ENCODE assay signal across 36 cellular contexts in the genomic region with DNA sequence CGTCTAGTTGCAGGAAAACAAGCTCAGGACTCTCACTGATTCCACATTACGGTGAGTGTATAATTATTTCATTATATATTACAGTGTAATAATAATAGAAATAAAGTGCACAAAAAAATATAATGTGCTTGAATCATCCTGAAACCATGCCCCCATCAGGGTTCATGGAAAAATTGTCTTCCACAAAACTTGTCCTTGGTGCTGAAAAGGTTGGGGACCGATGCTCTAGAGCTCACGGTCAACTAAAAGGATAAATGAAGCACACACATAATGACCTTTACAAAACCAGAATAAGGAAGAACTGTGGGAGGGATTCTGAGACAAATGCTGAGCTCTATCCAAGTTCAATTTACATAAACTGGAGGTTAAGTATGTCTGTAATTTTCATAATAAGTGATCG.
"Had no signal": no experiment of that assay in that cellular context is flagged by ENCODE, and none has a peak within 500 bp of the region (broad histone marks: within the 10 kb centered on the region; RNA-seq: fewer than 3 reads in every experiment).

No MANE protein-coding gene starts in this region.

- H3K36me3 Mint-ChIP-seq: activated CD4-positive, alpha-beta memory T cell treated with anti-CD3 and anti-CD28 coated beads for 36 hours; activated naive CD4-positive, alpha-beta T cell treated with anti-CD3 and anti-CD28 coated beads, Interleukin-2, amount 50 U/mL, for 72 hours; activated naive CD8-positive, alpha-beta T cell treated with anti-CD3 and anti-CD28 coated beads for 36 hours had no signal

- H3K9me3 Mint-ChIP-seq: activated B cell treated with CpG ODN at 0.5 μM for 24 hours; activated CD4-positive, alpha-beta memory T cell treated with anti-CD3 and anti-CD28 coated beads for 36 hours; activated CD4-positive, alpha-beta T cell treated with anti-CD3 and anti-CD28 coated beads, Interleukin-2, amount 10 ng/mL, durations not matched to agents 24 days and 14 days; activated CD8-positive, alpha-beta T cell treated with anti-CD3 and anti-CD28 coated beads for 36 hours; activated naive CD4-positive, alpha-beta T cell treated with anti-CD3 and anti-CD28 coated beads for 36 hours; activated naive CD4-positive, alpha-beta T cell treated with anti-CD3 and anti-CD28 coated beads, Interleukin-2, amount 50 U/mL, for 72 hours; activated naive CD8-positive, alpha-beta T cell treated with anti-CD3 and anti-CD28 coated beads for 36 hours; activated T-cell treated with anti-CD3 and anti-CD28 coated beads, Interleukin-2, amount 50 U/mL, for 4 hours; activated T-helper 1 cell treated with anti-CD3 and anti-CD28 coated beads, Interleukin-12 subunit alpha, Interleukin-12 subunit beta, Interleukin-2, Interleukin-4 antibody, amounts not matched to agents 30 ng/mL and 10 ng/mL and 1 ng/mL, durations not matched to agents 14 hours and 24 hours and 36 hours; activated T-helper 17 cell treated with anti-CD3 and anti-CD28 coated beads, Interleukin-2, amount 50 U/mL, for 72 hours; T-helper 1 cell treated with Interleukin-12 subunit alpha and Interleukin-12 subunit beta and Interleukin-4 antibody, amounts not matched to agents 30 μg/mL and 1 μg/mL, for 36 hours; T-helper 2 cell treated with Interferon-gamma antibody and Interleukin-4, amounts not matched to agents 5 μg/mL and 100 μg/mL, for 36 hours had no signal

- H3K4me3 Mint-ChIP-seq: activated B cell treated with CpG ODN at 0.5 μM for 24 hours; activated CD4-positive, alpha-beta memory T cell treated with anti-CD3 and anti-CD28 coated beads for 36 hours; activated CD4-positive, alpha-beta T cell treated with anti-CD3 and anti-CD28 coated beads, Interleukin-2, amount 10 ng/mL, durations not matched to agents 24 days and 14 days; activated CD8-positive, alpha-beta T cell treated with anti-CD3 and anti-CD28 coated beads for 36 hours; activated naive CD4-positive, alpha-beta T cell treated with anti-CD3 and anti-CD28 coated beads for 36 hours; activated naive CD8-positive, alpha-beta T cell treated with anti-CD3 and anti-CD28 coated beads for 36 hours; activated T-cell treated with anti-CD3 and anti-CD28 coated beads, Interleukin-2, amount 50 U/mL, for 4 hours; activated T-cell treated with anti-CD3 and anti-CD28 coated beads, Interleukin-2, amount 50 U/mL, for 72 hours; activated T-helper 1 cell treated with anti-CD3 and anti-CD28 coated beads, Interleukin-12 subunit alpha, Interleukin-12 subunit beta, Interleukin-2, Interleukin-4 antibody, amounts not matched to agents 30 ng/mL and 10 ng/mL and 1 ng/mL, durations not matched to agents 14 hours and 24 hours and 36 hours; activated T-helper 17 cell treated with anti-CD3 and anti-CD28 coated beads, Interleukin-2, amount 50 U/mL, for 72 hours; T-helper 1 cell treated with Interleukin-12 subunit alpha and Interleukin-12 subunit beta and Interleukin-4 antibody, amounts not matched to agents 30 μg/mL and 1 μg/mL, for 36 hours; T-helper 2 cell treated with Interferon-gamma antibody and Interleukin-4, amounts not matched to agents 5 μg/mL and 100 μg/mL, for 36 hours had no signal

- FAIRE-seq: astrocyte, TTC549 had no signal

- H3K27me3 Mint-ChIP-seq: activated B cell treated with CpG ODN at 0.5 μM for 24 hours; activated CD4-positive, alpha-beta memory T cell treated with anti-CD3 and anti-CD28 coated beads for 36 hours; activated CD4-positive, alpha-beta T cell treated with anti-CD3 and anti-CD28 coated beads, Interleukin-2, amount 10 ng/mL, durations not matched to agents 24 days and 14 days had no signal

- H3K27me3 ChIP-seq: adrenal gland, body of pancreas, brain microvascular endothelial cell, breast epithelium had no signal

- H3K4me1 ChIP-seq: adrenal gland, breast epithelium had no signal

- H3K9me3 ChIP-seq: adrenal gland, body of pancreas, breast epithelium had no signal

- ATAC-seq: activated CD8-positive, alpha-beta T cell treated with anti-CD3 and anti-CD28 coated beads for 36 hours; activated naive CD4-positive, alpha-beta T cell treated with anti-CD3 and anti-CD28 coated beads, Interleukin-2, amount 50 U/mL, for 72 hours; activated T-cell treated with anti-CD3 and anti-CD28 coated beads, Interleukin-2, amount 50 U/mL, for 4 hours; activated T-cell treated with anti-CD3 and anti-CD28 coated beads, Interleukin-2, amount 50 U/mL, for 72 hours; activated T-helper 17 cell treated with anti-CD3 and anti-CD28 coated beads, Interleukin-2, amount 50 U/mL, for 72 hours; body of pancreas had no signal

- H3K27ac Mint-ChIP-seq: activated B cell treated with CpG ODN at 0.5 μM for 24 hours; activated CD4-positive, alpha-beta memory T cell treated with anti-CD3 and anti-CD28 coated beads for 36 hours; activated CD4-positive, alpha-beta T cell treated with anti-CD3 and anti-CD28 coated beads, Interleukin-2, amount 10 ng/mL, durations not matched to agents 24 days and 14 days; activated CD8-positive, alpha-beta T cell treated with anti-CD3 and anti-CD28 coated beads for 36 hours; activated naive CD4-positive, alpha-beta T cell treated with anti-CD3 and anti-CD28 coated beads for 36 hours; activated naive CD4-positive, alpha-beta T cell treated with anti-CD3 and anti-CD28 coated beads, Interleukin-2, amount 50 U/mL, for 72 hours; activated naive CD8-positive, alpha-beta T cell treated with anti-CD3 and anti-CD28 coated beads for 36 hours; activated T-cell treated with anti-CD3 and anti-CD28 coated beads, Interleukin-2, amount 50 U/mL, for 72 hours; activated T-helper 1 cell treated with anti-CD3 and anti-CD28 coated beads, Interleukin-12 subunit alpha, Interleukin-12 subunit beta, Interleukin-2, Interleukin-4 antibody, amounts not matched to agents 30 ng/mL and 10 ng/mL and 1 ng/mL, durations not matched to agents 14 hours and 24 hours and 36 hours; activated T-helper 17 cell treated with anti-CD3 and anti-CD28 coated beads, Interleukin-2, amount 50 U/mL, for 72 hours; T-helper 1 cell treated with Interleukin-12 subunit alpha and Interleukin-12 subunit beta and Interleukin-4 antibody, amounts not matched to agents 30 μg/mL and 1 μg/mL, for 36 hours; T-helper 2 cell treated with Interferon-gamma antibody and Interleukin-4, amounts not matched to agents 5 μg/mL and 100 μg/mL, for 36 hours had no signal

- DNase-seq: activated B cell treated with CpG ODN at 0.5 μM for 24 hours; activated CD4-positive, alpha-beta memory T cell treated with anti-CD3 and anti-CD28 coated beads for 36 hours; activated CD4-positive, alpha-beta T cell treated with anti-CD3 and anti-CD28 coated beads for 4 hours; activated CD4-positive, alpha-beta T cell treated with anti-CD3 and anti-CD28 coated beads, Interleukin-2, amount 10 ng/mL, durations not matched to agents 24 days and 14 days; activated CD4-positive, alpha-beta T cell treated with anti-CD3 and anti-CD28 coated beads, Interleukin-2, amount 50 U/mL, for 1 hour; activated CD4-positive, alpha-beta T cell treated with anti-CD3 and anti-CD28 coated beads, Interleukin-2, amount 50 U/mL, for 4 hours; activated CD4-positive, CD25-positive, alpha-beta regulatory T cell treated with anti-CD3 and anti-CD28 coated beads, Interleukin-2, amount 50 U/mL, for 72 hours; activated CD8-positive, alpha-beta memory T cell treated with anti-CD3 and anti-CD28 coated beads, Interleukin-2, amount 50 U/mL, for 4 hours; activated CD8-positive, alpha-beta T cell treated with anti-CD3 and anti-CD28 coated beads for 36 hours; activated effector memory CD4-positive, alpha-beta T cell treated with anti-CD3 and anti-CD28 coated beads, Interleukin-2, amount 50 U/mL, for 16 hours; activated gamma-delta T cell treated with Interleukin-2 at 50 U/mL for 16 hours; activated naive CD4-positive, alpha-beta T cell; activated naive CD4-positive, alpha-beta T cell treated with anti-CD3 and anti-CD28 coated beads for 36 hours; activated naive CD4-positive, alpha-beta T cell treated with anti-CD3 and anti-CD28 coated beads, Interleukin-2, amount 50 U/mL, for 16 hours; activated naive CD8-positive, alpha-beta T cell treated with anti-CD3 and anti-CD28 coated beads for 36 hours; activated T-cell treated with anti-CD3 and anti-CD28 coated beads for 4 hours; activated T-cell treated with anti-CD3 and anti-CD28 coated beads, Interleukin-2, amount 50 U/mL, for 1 hour; activated T-cell treated with anti-CD3 and anti-CD28 coated beads, Interleukin-2, amount 50 U/mL, for 4 hours; activated T-cell treated with anti-CD3 and anti-CD28 coated beads, Interleukin-2, amount 50 U/mL, for 72 hours; adrenal gland; amniotic stem cell; aorta; body of pancreas; brain microvascular endothelial cell; central memory CD4-positive, alpha-beta T cell; T-helper 2 cell; T-helper 9 cell had no signal

- H3K4me1 Mint-ChIP-seq: activated CD4-positive, alpha-beta T cell treated with anti-CD3 and anti-CD28 coated beads, Interleukin-2, amount 10 ng/mL, durations not matched to agents 24 days and 14 days; activated naive CD8-positive, alpha-beta T cell treated with anti-CD3 and anti-CD28 coated beads for 36 hours; activated T-helper 17 cell treated with anti-CD3 and anti-CD28 coated beads, Interleukin-2, amount 50 U/mL, for 72 hours had no signal

- H3K36me3 ChIP-seq: adrenal gland, brain microvascular endothelial cell, breast epithelium had no signal

- H3K4me3 ChIP-seq: adrenal gland, body of pancreas, breast epithelium had no signal

- H3K27ac ChIP-seq: adrenal gland, body of pancreas, brain microvascular endothelial cell, breast epithelium, VCaP had no signal
